Comparison of ENCODE assay signal across 26 cellular contexts in the genomic region with DNA sequence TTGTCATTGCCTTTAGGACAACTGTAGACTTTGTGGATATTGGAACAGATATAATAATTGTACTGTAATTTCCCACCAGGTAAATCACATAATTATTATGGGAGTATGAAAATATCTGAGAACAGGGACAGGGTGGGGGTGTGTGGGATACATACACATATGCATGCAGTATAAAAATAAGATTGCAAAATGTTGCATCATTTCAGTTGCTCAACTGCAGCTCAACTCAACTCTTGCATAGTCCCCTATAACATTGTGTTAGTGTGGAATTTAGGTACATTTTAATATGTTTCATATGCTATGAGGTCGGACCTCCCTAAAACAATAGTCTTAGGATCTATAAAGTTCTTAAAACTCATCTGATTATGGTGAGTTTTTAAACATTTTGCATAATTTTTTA.
A peak's percentile ranks its signal among the peaks of the same experiment; 100 is the strongest.
DNase-seq lines count a peak whose midpoint lies in the region; ATAC-seq and TF ChIP-seq lines count a peak whose summit lies in the region.
"Had no signal": no experiment of that assay in that cellular context is flagged by ENCODE, and none has a peak within 500 bp of the region (broad histone marks: within the 10 kb centered on the region; RNA-seq: fewer than 3 reads in every experiment).

No MANE protein-coding gene starts in this region.

- peaks cover 0 to 28% (median 7%) of the 10 kb centered on the region in 11 donors for H3K9me3 Mint-ChIP-seq in naive thymus-derived CD4-positive, alpha-beta T cell
- H3K9me3 Mint-ChIP-seq: memory B cell had no signal

- H3K4ac ChIP-seq in mesendoderm (ENCODE audit: low read depth, low read length): no peak overlapping the region

- H2BK120ac ChIP-seq in mesendoderm (ENCODE audit: low read depth, low read length): no peak overlapping the region

- H4K8ac ChIP-seq in mesendoderm (ENCODE audit: low read depth, low read length): no peak overlapping the region

- H3K4me2 ChIP-seq in mesendoderm (ENCODE audit: low read length): no peak overlapping the region
- H3K4me2 ChIP-seq: hepatocyte had no signal

- no peak overlapping the region for H3K9ac ChIP-seq in mesendoderm (ENCODE audit: low read length)

- no peak overlapping the region for H3K27ac Mint-ChIP-seq in naive thymus-derived CD4-positive, alpha-beta T cell
- H3K27ac Mint-ChIP-seq: activated CD4-positive, alpha-beta memory T cell treated with anti-CD3 and anti-CD28 coated beads, Interleukin-2, amount 10 ng/mL, durations not matched to agents 7 days and 5 days; activated naive CD4-positive, alpha-beta T cell treated with anti-CD3 and anti-CD28 coated beads, Interleukin-2, amount 10 ng/mL, durations not matched to agents 7 days and 5 days; effector memory CD8-positive, alpha-beta T cell; memory B cell; natural killer cell; T-helper 17 cell had no signal

- H3K27me3 ChIP-seq in mesendoderm (ENCODE audit: insufficient read depth, low read length, poor library complexity): no peaks in the 10 kb centered on the region
- no peaks in the 10 kb centered on the region for H3K27me3 ChIP-seq in right atrium auricular region
- no peaks in the 10 kb centered on the region for H3K27me3 ChIP-seq in naive thymus-derived CD4-positive, alpha-beta T cell (ENCODE audit: control insufficient read depth in 2 of 2, insufficient read depth in 2 of 2, low read length in 2 of 2)
- H3K27me3 ChIP-seq: hepatocyte, ovary, tibial artery had no signal

- H3K4me1 ChIP-seq in HEK293 (ENCODE audit: control insufficient read depth, insufficient read depth, low read length) (no peaks in the 10 kb centered on the region), mesendoderm (ENCODE audit: control insufficient read depth, low read depth, low read length) (no peaks in the 10 kb centered on the region), right atrium auricular region (no peaks in the 10 kb centered on the region)
- H3K4me1 ChIP-seq in naive thymus-derived CD4-positive, alpha-beta T cell (ENCODE audit: control insufficient read depth in 2 of 2, insufficient read depth in 2 of 2, low read length in 2 of 2): no peaks in the 10 kb centered on the region
- H3K4me1 ChIP-seq: tibial artery had no signal

- H3K9me3 ChIP-seq in HEK293 (ENCODE audit: control insufficient read depth, insufficient read depth, low read depth, low read length) (no peaks in the 10 kb centered on the region), right atrium auricular region (no peaks in the 10 kb centered on the region)
- no peaks in the 10 kb centered on the region for H3K9me3 ChIP-seq in naive thymus-derived CD4-positive, alpha-beta T cell (ENCODE audit: control insufficient read depth in 2 of 3, low read length in 3 of 3)
- H3K9me3 ChIP-seq: Caco-2, ovary, tibial artery had no signal

- CTCF ChIA-PET in HEK293 (lab: Yijun Ruan, JAX): interaction anchor here (0.7 kb wide), 1 partner anchor 130 kb away, joined by 3 read pairs; no protein-coding TSS in a partner anchor
- CTCF ChIA-PET in naive thymus-derived CD4-positive, alpha-beta T cell (lab: Charles Lee): no interaction called here

- no peak overlapping the region for H4K5ac ChIP-seq in mesendoderm (ENCODE audit: low read length)

- no peak overlapping the region for H2BK5ac ChIP-seq in mesendoderm (ENCODE audit: low read length)

- no peak for ATAC-seq in naive thymus-derived CD4-positive, alpha-beta T cell
- ATAC-seq: effector memory CD8-positive, alpha-beta T cell; natural killer cell; sciatic nerve; T-helper 17 cell had no signal

- H3K27ac ChIP-seq in HEK293 (ENCODE audit: extremely low read depth, low read depth, low read length) (no peak overlapping the region), mesendoderm (ENCODE audit: low read depth, low read length) (no peak overlapping the region), right atrium auricular region (no peak overlapping the region)
- no peak overlapping the region for H3K27ac ChIP-seq in naive thymus-derived CD4-positive, alpha-beta T cell (ENCODE audit: low read depth, low read length)
- H3K27ac ChIP-seq: hepatocyte, ovary, tibial artery had no signal

- H3K36me3 ChIP-seq in HEK293 (ENCODE audit: control insufficient read depth in 2 of 2, insufficient read depth in 1 of 2, low read length in 2 of 2): no peaks in the 10 kb centered on the region
- no peaks in the 10 kb centered on the region for H3K36me3 ChIP-seq in mesendoderm (ENCODE audit: control insufficient read depth, insufficient read depth, low read length)
- no peaks in the 10 kb centered on the region for H3K36me3 ChIP-seq in right atrium auricular region
- H3K36me3 ChIP-seq in naive thymus-derived CD4-positive, alpha-beta T cell (ENCODE audit: control insufficient read depth in 2 of 3, insufficient read depth in 3 of 3, low read length in 3 of 3): no peaks in the 10 kb centered on the region
- H3K36me3 ChIP-seq: ovary, tibial artery had no signal

- no peaks in the 10 kb centered on the region for H3K36me3 Mint-ChIP-seq in naive thymus-derived CD4-positive, alpha-beta T cell
- H3K36me3 Mint-ChIP-seq: activated naive CD4-positive, alpha-beta T cell treated with anti-CD3 and anti-CD28 coated beads, Interleukin-2, amount 10 ng/mL, durations not matched to agents 7 days and 5 days; memory B cell had no signal

- H3K23ac ChIP-seq in mesendoderm (ENCODE audit: low read length): no peak overlapping the region

- no peaks in the 10 kb centered on the region for H3K79me2 ChIP-seq in mesendoderm (ENCODE audit: control insufficient read depth, insufficient read depth, low read length)
- H3K79me2 ChIP-seq: hepatocyte had no signal

- H3K4me3 Mint-ChIP-seq in naive thymus-derived CD4-positive, alpha-beta T cell: no peak overlapping the region
- H3K4me3 Mint-ChIP-seq: activated CD4-positive, alpha-beta memory T cell treated with anti-CD3 and anti-CD28 coated beads, Interleukin-2, amount 10 ng/mL, durations not matched to agents 7 days and 5 days; activated naive CD4-positive, alpha-beta T cell treated with anti-CD3 and anti-CD28 coated beads, Interleukin-2, amount 10 ng/mL, durations not matched to agents 7 days and 5 days; effector memory CD8-positive, alpha-beta T cell; memory B cell; natural killer cell; T-helper 17 cell had no signal

- H3K4me3 ChIP-seq in HEK293 (ENCODE audit: low read depth, low read length) (no peak overlapping the region), mesendoderm (ENCODE audit: low read length) (no peak overlapping the region), right atrium auricular region (no peak overlapping the region)
- H3K4me3 ChIP-seq in naive thymus-derived CD4-positive, alpha-beta T cell (ENCODE audit: low read length): no peak overlapping the region
- H3K4me3 ChIP-seq: hepatocyte, ovary, tibial artery had no signal

- H3K4me1 Mint-ChIP-seq in naive thymus-derived CD4-positive, alpha-beta T cell: no peaks in the 10 kb centered on the region
- H3K4me1 Mint-ChIP-seq: activated CD4-positive, alpha-beta memory T cell treated with anti-CD3 and anti-CD28 coated beads, Interleukin-2, amount 10 ng/mL, durations not matched to agents 7 days and 5 days; activated naive CD4-positive, alpha-beta T cell treated with anti-CD3 and anti-CD28 coated beads, Interleukin-2, amount 10 ng/mL, durations not matched to agents 7 days and 5 days; memory B cell; natural killer cell; T-helper 17 cell had no signal

- no peaks in the 10 kb centered on the region for H3K27me3 Mint-ChIP-seq in naive thymus-derived CD4-positive, alpha-beta T cell
- H3K27me3 Mint-ChIP-seq: activated CD4-positive, alpha-beta memory T cell treated with anti-CD3 and anti-CD28 coated beads, Interleukin-2, amount 10 ng/mL, durations not matched to agents 7 days and 5 days; activated naive CD4-positive, alpha-beta T cell treated with anti-CD3 and anti-CD28 coated beads, Interleukin-2, amount 10 ng/mL, durations not matched to agents 7 days and 5 days; effector memory CD8-positive, alpha-beta T cell; T-helper 17 cell had no signal

- no peak overlapping the region for H2AK5ac ChIP-seq in mesendoderm (ENCODE audit: low read length)

- H2BK15ac ChIP-seq in mesendoderm (replicated peaks; ENCODE audit: low read depth): no peak overlapping the region

- peak; percentile 66 for DNase-seq in NCI-H69 (lab: John Stamatoyannopoulos, UW)
- peak; percentile 90 for DNase-seq in dedifferentiated amniotic fluid mesenchymal stem cell (ENCODE audit: extremely low spot score)
- DNase-seq in mesendoderm: peak; percentile 12
- no peak for DNase-seq in NCI-H146 treated with DMSO at 0.1 percent for 48 hours (lab: John Stamatoyannopoulos, UW; ENCODE audit: unreplicated experiment)
- DNase-seq in right atrium auricular region (ENCODE audit: low spot score): no peak
- DNase-seq in naive thymus-derived CD4-positive, alpha-beta T cell: no peak
- DNase-seq: activated CD4-positive, alpha-beta memory T cell treated with anti-CD3 and anti-CD28 coated beads, Interleukin-2, amount 10 ng/mL, durations not matched to agents 7 days and 5 days; activated CD4-positive, CD25-positive, alpha-beta regulatory T cell; activated naive CD4-positive, alpha-beta T cell treated with anti-CD3 and anti-CD28 coated beads, Interleukin-2, amount 10 ng/mL, durations not matched to agents 7 days and 5 days; activated T-cell treated with anti-CD3 and anti-CD28 coated beads, Interleukin-2, amount 50 U/mL, for 1 hour; Caco-2; effector memory CD8-positive, alpha-beta T cell; EL; natural killer cell; NCI-H2081 treated with DMSO at 0.1 percent for 48 hours; NCI-H524 treated with DMSO at 0.1 percent for 48 hours; ovary; SHP77 treated with DMSO at 0.1 percent for 48 hours; stimulated activated CD4-positive, alpha-beta T cell treated with anti-CD3 and anti-CD28 coated beads, Interleukin-1b, Interleukin-23, amount 100 ng/mL, for 48 hours; stimulated activated naive CD4-positive, alpha-beta T cell treated with Interleukin-2 at 50 U/mL for 16 hours; T-helper 17 cell; tibial artery had no signal

- H3K56ac ChIP-seq in mesendoderm (ENCODE audit: low read length): no peak overlapping the region

- intact Hi-C loops in naive thymus-derived CD4-positive, alpha-beta T cell (cut with micrococcal nuclease): no loop called here

- POLR2A ChIA-PET in HEK293 (lab: Yijun Ruan, JAX): no interaction called here
- POLR2A ChIA-PET in naive thymus-derived CD4-positive, alpha-beta T cell (lab: Charles Lee): no interaction called here

- no CpG with 5 or more reads among the region's 1 CpG for WGBS in mesendoderm (ENCODE audit: extremely low coverage, insufficient coverage, low lambda C conversion rate)

- no peaks in the 10 kb centered on the region for H3K79me1 ChIP-seq in mesendoderm (ENCODE audit: low read length)

- no peak for TF ChIP-seq CTCF in HEK293 (tag by site-specific recombination; IDR thresholded peaks at IDR 0.05)
- TF ChIP-seq CTCF in right atrium auricular region (IDR thresholded peaks at IDR 0.05): no peak

- H3K18ac ChIP-seq in mesendoderm (ENCODE audit: low read length): no peak overlapping the region

Comparison
In these comparisons a context has a peak if more than half of its experiments do, and no peak if none do; other contexts are left out.
1. DNase-seq: peak in NCI-H69 (single experiment), dedifferentiated amniotic fluid mesenchymal stem cell (single experiment) and mesendoderm (single experiment); none in NCI-H146 treated with DMSO at 0.1 percent for 48 hours (single experiment), right atrium auricular region (single experiment) and naive thymus-derived CD4-positive, alpha-beta T cell (0 of 9).